In the genomic region with DNA sequence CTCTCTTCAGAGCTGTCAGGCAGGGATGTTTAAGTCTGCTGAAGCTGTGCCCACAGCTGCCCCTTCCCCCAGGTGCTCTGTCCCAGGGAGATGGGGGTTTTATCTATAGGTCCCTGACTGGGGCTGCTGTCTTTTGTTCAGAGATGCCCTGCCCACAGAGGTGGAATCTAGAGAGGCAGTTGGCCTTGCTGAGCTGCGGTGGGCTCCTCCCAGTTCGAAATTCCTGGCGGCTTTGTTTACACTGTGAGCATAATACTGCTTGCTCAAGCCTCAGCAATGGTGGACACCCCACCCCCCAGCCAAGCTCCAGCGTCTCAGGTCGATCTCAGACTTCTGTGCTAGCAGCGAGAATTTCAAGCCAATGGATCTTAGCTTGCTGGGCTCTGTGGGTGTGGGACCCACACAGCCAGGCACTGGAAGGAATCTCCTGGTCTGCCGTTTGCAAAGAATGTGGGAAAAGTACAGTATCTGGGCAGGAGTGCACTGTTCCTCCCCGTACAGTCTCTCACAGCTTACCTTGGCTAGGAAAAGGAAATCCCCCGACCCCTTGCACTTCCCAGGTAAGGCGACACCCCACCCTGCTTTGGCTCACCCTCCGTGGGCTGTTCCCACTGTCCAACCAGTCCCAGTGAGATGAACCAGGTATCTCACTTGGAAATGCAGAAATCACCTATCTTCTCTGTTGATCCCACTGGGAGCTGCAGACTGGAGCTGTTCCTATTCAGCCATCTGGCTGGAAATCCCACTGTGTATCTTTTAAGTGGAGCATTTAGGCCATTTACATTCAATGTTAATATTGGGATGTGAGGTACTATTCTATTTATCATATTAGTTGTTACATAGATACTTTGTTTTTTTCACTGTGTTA, we compare ENCODE assay signal across 1 cellular context.
TF ChIP-seq lines count a peak whose summit lies in the region.

No MANE protein-coding gene starts in this region.

TF ChIP-seq in IMR-90, 13 proteins besides CTCF, POLR2A, EP300 and RAD21:
- peak; percentile 71 for TF ChIP-seq CEBPB (IDR thresholded peaks at IDR 0.05; ENCODE audit: low read depth, low read length)
